9 cellular contexts compared by ENCODE assay signal in genomic region chr2:176132397-176133086, GRCh38. TPM values are rescaled to one million over a fixed set of nuclear protein-coding genes. Genes with fewer than 3 reads are reported as not detected.
A peak's percentile ranks its signal among the peaks of the same experiment; 100 is the strongest.
DNase-seq lines count a peak whose midpoint lies in the region; ATAC-seq, FAIRE-seq and TF ChIP-seq lines count a peak whose summit lies in the region.
"Had no signal": no experiment of that assay in that cellular context is flagged by ENCODE, and none has a peak within 500 bp of the region (broad histone marks: within the 10 kb centered on the region; RNA-seq: fewer than 3 reads in every experiment).

No MANE protein-coding gene starts in this region.

- no TSS peak for BruUV-seq in Calu3 (replicated peaks; lab: Mats Ljungman, UMichigan)

- H3K27ac Mint-ChIP-seq in endodermal cell = no peak overlapping the region
- no peak overlapping the region for H3K27ac Mint-ChIP-seq in Calu3 (ENCODE audit: unreplicated experiment)

- H3K36me3 ChIP-seq in SJCRH30 (no peaks in the 10 kb centered on the region), endodermal cell (ENCODE audit: control insufficient read depth, insufficient read depth, low read length) (no peaks in the 10 kb centered on the region), sigmoid colon (no peaks in the 10 kb centered on the region)

- H3K9ac ChIP-seq in endodermal cell (ENCODE audit: extremely low read depth, low read length, poor library complexity, severe bottlenecking) = no peak overlapping the region

- H3K27me3 Mint-ChIP-seq in endodermal cell (ENCODE audit: insufficient read depth) (peaks cover 96% of the 10 kb centered on the region), Calu3 (ENCODE audit: unreplicated experiment) (no peaks in the 10 kb centered on the region)

- no peak for TF ChIP-seq EP300 in sigmoid colon (IDR thresholded peaks at IDR 0.05)

- no peaks in the 10 kb centered on the region for H3K9me3 ChIP-seq in SJCRH30 (replicated peaks)
- no peaks in the 10 kb centered on the region for H3K9me3 ChIP-seq in endodermal cell (ENCODE audit: control insufficient read depth, low read length)
- H3K9me3 ChIP-seq in sigmoid colon = no peaks in the 10 kb centered on the region

- CTCF ChIA-PET in Calu3 (lab: Charles Lee) = interaction anchor here (0.9 to 1.2 kb wide), 2 partner anchors 521 to 532 kb away, joined by 4 to 5 read pairs; no protein-coding TSS in a partner anchor

- H3K27me3 ChIP-seq in SJCRH30 (no peaks in the 10 kb centered on the region), endodermal cell (ENCODE audit: control insufficient read depth, insufficient read depth, low read length, poor library complexity, severe bottlenecking) (peaks cover 100% of the 10 kb centered on the region), sigmoid colon (peaks cover 11 to 98% (median 85%) of the 10 kb centered on the region in 3 donors)

- DNase-seq in GM18507 (ENCODE audit: extremely low spot score, insufficient read length, low read depth) (no peak), SJCRH30 (peak; percentile 19 to 53), endodermal cell (peak; percentile 53), sigmoid colon (peak; percentile 46), SIG-M5 (lab: John Stamatoyannopoulos, UW) (no peak), Calu3 (no peak)
- no peak for DNase-seq in stimulated activated CD4-positive, alpha-beta T cell treated with anti-CD3 and anti-CD28 coated beads, Interleukin-1b, Interleukin-23, amount 100 ng/mL, for 48 hours
- DNase-seq: NCI-H446 had no signal

- H3K4me1 ChIP-seq in SJCRH30 (peaks cover 11% of the 10 kb centered on the region; the same call in 1 of the 2 replicates), endodermal cell (ENCODE audit: control insufficient read depth, insufficient read depth, low read length) (peaks cover 3% of the 10 kb centered on the region), sigmoid colon (peaks cover 0 to 58% (median 45%) of the 10 kb centered on the region in 4 donors)

- H3K27ac ChIP-seq in SJCRH30 = no peak overlapping the region
- no peak overlapping the region for H3K27ac ChIP-seq in endodermal cell (ENCODE audit: low read depth, low read length)
- H3K27ac ChIP-seq in sigmoid colon = peak overlapping the region in 3 of 4 donors; percentile 4 to 87 (median 11)

- 2 to 3% methylated on average over 19 to 28 of the region's 28 CpGs for WGBS in endodermal cell (ENCODE audit: insufficient coverage in 1 of 2, insufficient read length in 1 of 2), 2 experiments
- WGBS in sigmoid colon, 2 donors = 35 to 60% methylated on average over 28 of the region's 28 CpGs

- TF ChIP-seq POLR2A in sigmoid colon (IDR thresholded peaks at IDR 0.05) = no peak

- intact Hi-C loops in sigmoid colon (cut with DNase I) (no loop called here), Calu3 (cut with micrococcal nuclease; ENCODE audit: unreplicated experiment) (no loop called here)

- H3K36me3 Mint-ChIP-seq in endodermal cell (ENCODE audit: low read depth) (no peaks in the 10 kb centered on the region), Calu3 (ENCODE audit: insufficient read depth, unreplicated experiment) (no peaks in the 10 kb centered on the region)

- no peak overlapping the region for H3K4me3 Mint-ChIP-seq in endodermal cell
- H3K4me3 Mint-ChIP-seq in Calu3 (ENCODE audit: low read depth, unreplicated experiment) = no peak overlapping the region

- ATAC-seq in GM19324 (IDR thresholded peaks at IDR 0.05; ENCODE audit: low FRiP score, unreplicated experiment) = no peak

- H3K4me3 ChIP-seq in SJCRH30 = peak overlapping the region; percentile 42
- no peak overlapping the region for H3K4me3 ChIP-seq in endodermal cell (ENCODE audit: low read length)
- peak overlapping the region in 2 of 4 donors; percentile 1 to 10 for H3K4me3 ChIP-seq in sigmoid colon

- H3K9me3 Mint-ChIP-seq in endodermal cell (no peaks in the 10 kb centered on the region), Calu3 (ENCODE audit: low read depth, unreplicated experiment) (no peaks in the 10 kb centered on the region)

- H3K4me1 Mint-ChIP-seq in endodermal cell (peaks cover 12% of the 10 kb centered on the region), Calu3 (ENCODE audit: low read depth, unreplicated experiment) (no peaks in the 10 kb centered on the region)

- peak; percentile 36 for FAIRE-seq in GM18507 (lab: Jason Lieb, UNC)

- TF ChIP-seq CTCF in endodermal cell (conservative IDR thresholded peaks at IDR 0.05) = no peak
- TF ChIP-seq CTCF in sigmoid colon (IDR thresholded peaks at IDR 0.05) = no peak
- TF ChIP-seq CTCF in Calu3 (IDR thresholded peaks at IDR 0.05; ENCODE audit: unreplicated experiment) = no peak

RNA-seq across cellular contexts. Expression of gene HOXD8, which starts 3.0 kb away (rescaled TPM):
- total RNA-seq in SJCRH30 (2014; rRNA removed; shearing (Covaris generic)) = 8.6 and 9.9 TPM in 2 replicates
- total RNA-seq in endodermal cell (not detected), sigmoid colon (10 to 100 TPM; 10.2 to 19.7 (median 16.5) TPM), Calu3 (2022) (not detected in 2 replicates)
- polyA plus RNA-seq in endodermal cell (2013, experiment 1 of 2) = 3.6 TPM
- polyA plus RNA-seq in endodermal cell (2013, experiment 2 of 2) = 2.2 TPM
- polyA plus RNA-seq in sigmoid colon = 10 to 100 TPM in 1 of 3 donors, 1 to 10 TPM in 2; 2.5 to 10.8 (median 3.4) TPM

RNA-seq across cellular contexts. Expression of gene HOXD9, which starts 10.0 kb away (rescaled TPM):
- total RNA-seq in SJCRH30 (2014; rRNA removed; shearing (Covaris generic)) = 3.9 and 4.4 TPM in 2 replicates
- not detected for total RNA-seq in endodermal cell
- polyA plus RNA-seq in endodermal cell (2013, experiment 1 of 2) = 5.2 TPM
- polyA plus RNA-seq in endodermal cell (2013, experiment 2 of 2) = 2.4 TPM
- 10 to 100 TPM; 10.6 to 27.1 (median 12.9) TPM for total RNA-seq in sigmoid colon
- polyA plus RNA-seq in sigmoid colon = 1 to 10 TPM in 2 of 3 donors, under 1 TPM in 1; 0.46 to 3.6 (median 1.8) TPM
- not detected in 2 replicates for total RNA-seq in Calu3 (2022)

RNA-seq across cellular contexts. Expression of gene HOXD10, which starts 16.0 kb away (rescaled TPM):
- total RNA-seq in SJCRH30 (2014; rRNA removed; shearing (Covaris generic)) = 1.3 and 2.2 TPM in 2 replicates
- total RNA-seq in endodermal cell (not detected), sigmoid colon (10 to 100 TPM; 10.7 to 46.0 (median 17.9) TPM), Calu3 (2022) (not detected in 2 replicates)
- polyA plus RNA-seq in endodermal cell (2013, experiment 1 of 2) = 3.9 TPM
- polyA plus RNA-seq in endodermal cell (2013, experiment 2 of 2) = 2.7 TPM
- polyA plus RNA-seq in sigmoid colon = 1 to 10 TPM in 2 of 3 donors, under 1 TPM in 1; 0.23 to 2.4 (median 1.5) TPM

RNA-seq across cellular contexts. Expression of gene HOXD4, which starts 18.8 kb away (rescaled TPM):
- total RNA-seq in SJCRH30 (2014; rRNA removed; shearing (Covaris generic)) = not detected in 2 replicates
- total RNA-seq in endodermal cell (not detected), sigmoid colon (1 to 10 TPM; 3.4 to 8.0 (median 4.8) TPM), Calu3 (2022) (not detected in 2 replicates)
- polyA plus RNA-seq in endodermal cell (2013, experiment 1 of 2) = 23.7 TPM
- polyA plus RNA-seq in endodermal cell (2013, experiment 2 of 2) = 13.2 TPM
- 1 to 10 TPM in 1 of 3 donors, under 1 TPM in 1, not detected in 1; 0.60 to 3.1 TPM for polyA plus RNA-seq in sigmoid colon

RNA-seq across cellular contexts. Expression of gene HOXD3, which starts 24.6 kb away (rescaled TPM):
- not detected in 2 replicates for total RNA-seq in SJCRH30 (2014; rRNA removed; shearing (Covaris generic))
- total RNA-seq in endodermal cell (not detected), sigmoid colon (1 to 10 TPM in 3 of 4 donors, under 1 TPM in 1; 0.68 to 4.6 (median 4.1) TPM), Calu3 (2022) (not detected in 2 replicates)
- polyA plus RNA-seq in endodermal cell (2013, experiment 1 of 2) = 4.2 TPM
- polyA plus RNA-seq in endodermal cell (2013, experiment 2 of 2) = 4.3 TPM
- 1 to 10 TPM in 1 of 3 donors, under 1 TPM in 2; 0.60 to 1.4 (median 0.92) TPM for polyA plus RNA-seq in sigmoid colon

Comparison
In these comparisons a context has a peak if more than half of its experiments do, and no peak if none do; other contexts are left out.
1. DNase-seq: peak in SJCRH30 (2 of 2), endodermal cell (single experiment) and sigmoid colon (single experiment); none in GM18507 (single experiment), stimulated activated CD4-positive, alpha-beta T cell treated with anti-CD3 and anti-CD28 coated beads, Interleukin-1b, Interleukin-23, amount 100 ng/mL, for 48 hours (single experiment), SIG-M5 (single experiment) and Calu3 (single experiment).
2. H3K27ac ChIP-seq: peak in sigmoid colon (3 of 4); none in SJCRH30 (single experiment) and endodermal cell (single experiment).